Comparison of ENCODE assay signal across 9 cellular contexts in the genomic region with DNA sequence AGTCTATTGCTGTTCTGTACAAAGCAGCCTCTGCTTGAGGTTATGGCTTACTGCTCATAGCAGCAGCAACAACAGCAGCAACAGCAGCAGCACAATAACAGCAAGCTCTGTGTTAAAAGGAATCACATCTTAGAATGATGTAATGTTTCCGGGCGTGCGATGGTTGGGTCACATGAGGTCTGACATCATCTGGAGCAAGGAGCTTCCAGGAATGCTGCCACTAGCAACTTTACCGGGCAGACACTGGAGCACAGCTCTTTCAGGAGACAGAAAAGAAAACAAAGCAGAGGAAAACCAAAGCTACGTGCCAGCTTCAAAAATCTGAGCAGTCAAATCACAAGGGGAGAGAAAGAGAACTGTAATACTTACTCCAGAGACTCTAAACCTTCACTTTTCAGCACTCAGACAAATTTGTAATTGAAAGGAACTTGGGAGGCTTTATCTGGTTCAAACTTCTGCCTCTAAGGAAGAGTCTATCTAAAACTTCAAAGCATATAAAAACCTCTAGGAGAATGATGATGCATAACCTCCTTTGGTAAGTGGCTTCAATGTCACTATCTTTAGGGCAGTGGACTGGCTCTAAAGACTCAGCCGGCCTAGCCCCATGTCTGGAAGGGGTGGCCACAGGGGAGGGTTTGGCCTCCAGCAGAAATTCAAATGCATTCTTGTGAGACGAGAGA. TPM values are rescaled to one million over a fixed set of nuclear protein-coding genes. Genes with fewer than 3 reads are reported as not detected.
A peak's percentile ranks its signal among the peaks of the same experiment; 100 is the strongest.
DNase-seq lines count a peak whose midpoint lies in the region; ATAC-seq and TF ChIP-seq lines count a peak whose summit lies in the region.
"Had no signal": no experiment of that assay in that cellular context is flagged by ENCODE, and none has a peak within 500 bp of the region (broad histone marks: within the 10 kb centered on the region; RNA-seq: fewer than 3 reads in every experiment).

No MANE protein-coding gene starts in this region.

- H3K27me3 Mint-ChIP-seq in GM23338 (ENCODE audit: insufficient read depth, low read depth, poor library complexity), result peaks cover 6% of the 10 kb centered on the region

- DNase-seq in GM23338 (ENCODE audit: low spot score) (peak; percentile 64), SK-MEL-5 (ENCODE audit: low read depth, low spot score) (peak; percentile 97), fibroblast of villous mesenchyme (ENCODE audit: low read depth) (peak; percentile 92), osteoblast (ENCODE audit: insufficient read length, low spot score, missing footprints) (peak; percentile 75)
- no peak for DNase-seq in NK-92 treated with Interleukin-12 subunit alpha and Interleukin-12 subunit beta, amount 100 ng/mL, for 24 hours (lab: John Stamatoyannopoulos, UW)
- no peak for DNase-seq in activated CD4-positive, alpha-beta T cell treated with anti-CD3 and anti-CD28 coated beads, Interleukin-2, amount 50 U/mL, for 1 hour

- no peaks in the 10 kb centered on the region for H3K9me3 ChIP-seq in osteoblast (ENCODE audit: low read depth, low read length)

- no peaks in the 10 kb centered on the region for H3K9me2 ChIP-seq in GM23338 (ENCODE audit: insufficient read depth)

- H3K4me3 ChIP-seq in GM23338, result no peak overlapping the region
- H3K4me3 ChIP-seq in fibroblast of villous mesenchyme (ENCODE audit: low read depth, low read length), result no peak overlapping the region
- peak overlapping the region; percentile 41 for H3K4me3 ChIP-seq in osteoblast (ENCODE audit: insufficient read depth, low read length)

- no peak for TF ChIP-seq CTCF in GM23338 (conservative IDR thresholded peaks at IDR 0.05; ENCODE audit: low read depth in 2 of 2)
- no peak for TF ChIP-seq CTCF in fibroblast of villous mesenchyme (IDR thresholded peaks at IDR 0.05; ENCODE audit: insufficient read depth, low read depth, low read length)
- no peak for TF ChIP-seq CTCF in osteoblast (IDR thresholded peaks at IDR 0.05; ENCODE audit: extremely low read depth, low read depth, low read length)

- ATAC-seq in GM23338, result peak; percentile 45
- no peak for ATAC-seq in GM21737 (IDR thresholded peaks at IDR 0.05; ENCODE audit: unreplicated experiment)
- ATAC-seq in HG03175 (IDR thresholded peaks at IDR 0.05; ENCODE audit: unreplicated experiment), result no peak

- in situ Hi-C loops in SK-MEL-5 (cut with HindIII; ENCODE audit: low pct_unique_long_range_greater_than_20kb, low sequenced_read_pairs), result no loop called here

- H3K27ac Mint-ChIP-seq in GM23338, result peak overlapping the region; percentile 58

- H3K36me3 Mint-ChIP-seq in GM23338 (ENCODE audit: low read depth), result no peaks in the 10 kb centered on the region

- H3K27me3 ChIP-seq in GM23338 (ENCODE audit: insufficient read depth) (no peaks in the 10 kb centered on the region), osteoblast (ENCODE audit: insufficient read depth, low read length) (no peaks in the 10 kb centered on the region)

- peaks cover 24% of the 10 kb centered on the region for H3K4me1 Mint-ChIP-seq in GM23338

- H3K27ac ChIP-seq in GM23338 (ENCODE audit: low read depth) (peak overlapping the region; percentile 34; the same call in 1 of the 2 replicates), osteoblast (ENCODE audit: low read depth, low read length) (peak overlapping the region; percentile 91)
- H3K27ac ChIP-seq: HL-60 had no signal

- H3F3A ChIP-seq in GM23338 (replicated peaks; ENCODE audit: low read depth), result no peaks in the 10 kb centered on the region

- H3K36me3 ChIP-seq in GM23338 (ENCODE audit: insufficient read depth), result no peaks in the 10 kb centered on the region
- no peaks in the 10 kb centered on the region for H3K36me3 ChIP-seq in osteoblast (ENCODE audit: insufficient read depth, low read length)

- no peak overlapping the region for H3K4me2 ChIP-seq in GM23338
- peak overlapping the region; percentile 75 for H3K4me2 ChIP-seq in osteoblast (ENCODE audit: insufficient read depth, low read length)

- H3K4me3 Mint-ChIP-seq in GM23338, result no peak overlapping the region

- H3K4me1 ChIP-seq in GM23338 (ENCODE audit: insufficient read depth) (peaks cover 28% of the 10 kb centered on the region), osteoblast (ENCODE audit: insufficient read depth, low read length) (peaks cover 32% of the 10 kb centered on the region)

- H2AFZ ChIP-seq in GM23338 (peak overlapping the region; percentile 84; the same call in 1 of the 2 replicates), osteoblast (ENCODE audit: low read length) (peak overlapping the region; percentile 76)

- no peaks in the 10 kb centered on the region; the same call in 2 of the 3 replicates for H3K9me3 Mint-ChIP-seq in GM23338

- H3K79me2 ChIP-seq in GM23338 (replicated peaks; ENCODE audit: insufficient read depth) (no peaks in the 10 kb centered on the region), osteoblast (ENCODE audit: insufficient read depth, low read length) (no peaks in the 10 kb centered on the region)

- H4K20me1 ChIP-seq in GM23338 (replicated peaks; ENCODE audit: insufficient read depth) (no peaks in the 10 kb centered on the region), osteoblast (ENCODE audit: insufficient read depth, low read length) (no peaks in the 10 kb centered on the region)

TF ChIP-seq in GM23338, 12 proteins besides CTCF, POLR2A, EP300 and RAD21:
- TF ChIP-seq, protein P1, sequence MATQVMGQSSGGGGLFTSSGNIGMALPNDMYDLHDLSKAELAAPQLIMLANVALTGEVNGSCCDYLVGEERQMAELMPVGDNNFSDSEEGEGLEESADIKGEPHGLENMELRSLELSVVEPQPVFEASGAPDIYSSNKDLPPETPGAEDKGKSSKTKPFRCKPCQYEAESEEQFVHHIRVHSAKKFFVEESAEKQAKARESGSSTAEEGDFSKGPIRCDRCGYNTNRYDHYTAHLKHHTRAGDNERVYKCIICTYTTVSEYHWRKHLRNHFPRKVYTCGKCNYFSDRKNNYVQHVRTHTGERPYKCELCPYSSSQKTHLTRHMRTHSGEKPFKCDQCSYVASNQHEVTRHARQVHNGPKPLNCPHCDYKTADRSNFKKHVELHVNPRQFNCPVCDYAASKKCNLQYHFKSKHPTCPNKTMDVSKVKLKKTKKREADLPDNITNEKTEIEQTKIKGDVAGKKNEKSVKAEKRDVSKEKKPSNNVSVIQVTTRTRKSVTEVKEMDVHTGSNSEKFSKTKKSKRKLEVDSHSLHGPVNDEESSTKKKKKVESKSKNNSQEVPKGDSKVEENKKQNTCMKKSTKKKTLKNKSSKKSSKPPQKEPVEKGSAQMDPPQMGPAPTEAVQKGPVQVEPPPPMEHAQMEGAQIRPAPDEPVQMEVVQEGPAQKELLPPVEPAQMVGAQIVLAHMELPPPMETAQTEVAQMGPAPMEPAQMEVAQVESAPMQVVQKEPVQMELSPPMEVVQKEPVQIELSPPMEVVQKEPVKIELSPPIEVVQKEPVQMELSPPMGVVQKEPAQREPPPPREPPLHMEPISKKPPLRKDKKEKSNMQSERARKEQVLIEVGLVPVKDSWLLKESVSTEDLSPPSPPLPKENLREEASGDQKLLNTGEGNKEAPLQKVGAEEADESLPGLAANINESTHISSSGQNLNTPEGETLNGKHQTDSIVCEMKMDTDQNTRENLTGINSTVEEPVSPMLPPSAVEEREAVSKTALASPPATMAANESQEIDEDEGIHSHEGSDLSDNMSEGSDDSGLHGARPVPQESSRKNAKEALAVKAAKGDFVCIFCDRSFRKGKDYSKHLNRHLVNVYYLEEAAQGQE (IDR thresholded peaks at IDR 0.05; ENCODE audit: unreplicated experiment), result no peak
- peak; percentile 73 for TF ChIP-seq CREB1 (CRISPR knock-in tag; IDR thresholded peaks at IDR 0.05; ENCODE audit: low read depth)

RNA-seq across cellular contexts. Expression of gene RAB3GAP2, which starts 28.3 kb away (rescaled TPM):
- total RNA-seq in GM23338 (2014; rRNA removed; shearing (Covaris generic)), result 41.6 and 44.6 TPM in 2 replicates
- polyA plus RNA-seq in GM23338 (2016; fragmentation: Nextera tagmentation; extraction: Ambion mirVana), result 15.7 and 19.4 TPM in 2 replicates
- total RNA-seq in SK-MEL-5 (2014; rRNA removed; shearing (Covaris generic)), result 19.8 and 20.4 TPM in 2 replicates
- polyA plus RNA-seq in SK-MEL-5 (2015; cell fraction: cytosol; rRNA removed), result 13.4 and 19.1 TPM in 2 replicates
- 45.1 and 54.9 TPM in 2 replicates for polyA plus RNA-seq in SK-MEL-5 (2015; cell fraction: nucleus; rRNA removed)
- total RNA-seq in fibroblast of villous mesenchyme, result 38.3 and 51.8 TPM in 2 replicates
- total RNA-seq in osteoblast, result 42.4 and 44.2 TPM in 2 replicates

Comparison
In these comparisons a context has a peak if more than half of its experiments do, and no peak if none do; other contexts are left out.
1. DNase-seq: peak in GM23338 (single experiment), SK-MEL-5 (single experiment), fibroblast of villous mesenchyme (single experiment) and osteoblast (single experiment); none in NK-92 treated with Interleukin-12 subunit alpha and Interleukin-12 subunit beta, amount 100 ng/mL, for 24 hours (single experiment) and activated CD4-positive, alpha-beta T cell treated with anti-CD3 and anti-CD28 coated beads, Interleukin-2, amount 50 U/mL, for 1 hour (single experiment).